31 cellular contexts compared by ENCODE assay signal in the genomic region with DNA sequence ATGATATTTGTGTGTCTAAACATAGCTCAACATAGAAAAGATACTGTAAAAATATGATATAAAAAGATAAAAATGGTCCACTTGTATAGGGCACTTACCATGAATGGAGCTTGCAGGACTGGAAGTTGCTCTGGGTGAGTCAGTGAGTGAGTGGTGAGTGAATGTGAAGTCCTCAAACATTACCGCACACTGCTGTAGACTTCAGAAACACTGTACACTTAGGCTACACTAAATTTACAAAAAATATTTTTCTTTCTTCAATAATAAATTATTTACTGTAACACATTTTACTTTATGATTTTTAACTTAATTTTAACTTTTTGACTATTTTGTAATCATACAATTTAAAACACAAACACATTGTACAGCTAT.
"Had no signal": no experiment of that assay in that cellular context is flagged by ENCODE, and none has a peak within 500 bp of the region (broad histone marks: within the 10 kb centered on the region; RNA-seq: fewer than 3 reads in every experiment).

No MANE protein-coding gene starts in this region.

- H3K4me1 ChIP-seq: gastrocnemius medialis, heart right ventricle had no signal

- H3K27ac ChIP-seq: brain microvascular endothelial cell, epithelial cell of prostate, gastrocnemius medialis, heart right ventricle had no signal

- DNase-seq: activated CD4-positive, alpha-beta memory T cell treated with anti-CD3 and anti-CD28 coated beads for 36 hours; activated CD4-positive, alpha-beta T cell treated with anti-CD3 and anti-CD28 coated beads for 36 hours; activated CD4-positive, alpha-beta T cell treated with anti-CD3 and anti-CD28 coated beads, Interleukin-2, amount 10 ng/mL, durations not matched to agents 24 days and 14 days; activated CD4-positive, CD25-positive, alpha-beta regulatory T cell; activated CD4-positive, CD25-positive, alpha-beta regulatory T cell treated with anti-CD3 and anti-CD28 coated beads, Interleukin-2, amount 50 U/mL, for 72 hours; activated CD8-positive, alpha-beta memory T cell treated with anti-CD3 and anti-CD28 coated beads, Interleukin-2, amount 10 ng/mL, durations not matched to agents 7 days and 5 days; activated CD8-positive, alpha-beta memory T cell treated with anti-CD3 and anti-CD28 coated beads, Interleukin-2, amount 50 U/mL, for 4 hours; activated CD8-positive, alpha-beta T cell treated with anti-CD3 and anti-CD28 coated beads, Interleukin-2, amount 10 ng/mL, durations not matched to agents 7 days and 5 days; activated gamma-delta T cell treated with Interleukin-2 at 50 U/mL for 16 hours; activated naive CD4-positive, alpha-beta T cell treated with anti-CD3 and anti-CD28 coated beads, Interleukin-2, amount 50 U/mL, for 16 hours; activated naive CD4-positive, alpha-beta T cell treated with Interleukin-2 at 50 U/mL for 16 hours; activated T-cell treated with anti-CD3 and anti-CD28 coated beads, Interleukin-2, amount 50 U/mL, for 1 hour; activated T-cell treated with anti-CD3 and anti-CD28 coated beads, Interleukin-2, amount 50 U/mL, for 48 hours; amniotic stem cell; anterior cingulate cortex; brain microvascular endothelial cell; caudate nucleus; cortex of kidney; dermis blood vessel endothelial cell; effector CD4-positive, alpha-beta T cell; effector memory CD8-positive, alpha-beta T cell; foreskin fibroblast; gastrocnemius medialis; glutamatergic neuron; heart right ventricle; T-helper 1 cell; T-helper 17 cell; T1000 had no signal

- H3K9me3 ChIP-seq: gastrocnemius medialis, heart right ventricle had no signal

- H3K36me3 ChIP-seq: brain microvascular endothelial cell, gastrocnemius medialis, heart right ventricle had no signal

- H3K27me3 ChIP-seq: brain microvascular endothelial cell, gastrocnemius medialis had no signal

- FAIRE-seq: astrocyte, colon had no signal

- H3K4me3 ChIP-seq: gastrocnemius medialis, heart right ventricle had no signal
